ENCODE assay signal across 8 cellular contexts in genomic region chr6:4155848-4156466, GRCh38. TPM values are rescaled to one million over a fixed set of nuclear protein-coding genes. Genes with fewer than 3 reads are reported as not detected.
DNase-seq lines count a peak whose midpoint lies in the region; ATAC-seq, FAIRE-seq and TF ChIP-seq lines count a peak whose summit lies in the region.

No MANE protein-coding gene starts in this region.

- H3K36me3 Mint-ChIP-seq in CD8-positive, alpha-beta memory T cell = no peaks in the 10 kb centered on the region
- no peaks in the 10 kb centered on the region for H3K36me3 Mint-ChIP-seq in activated T-cell treated with anti-CD3 and anti-CD28 coated beads, Interleukin-2, amount 50 U/mL, for 24 hours (ENCODE audit: low read depth)
- no peaks in the 10 kb centered on the region for H3K36me3 Mint-ChIP-seq in neural progenitor cell

- H4K20me1 ChIP-seq in fibroblast of lung (ENCODE audit: control insufficient read depth, extremely low read depth, insufficient read depth, low read length) (no peaks in the 10 kb centered on the region), neural progenitor cell (ENCODE audit: low read depth) (no peaks in the 10 kb centered on the region)

- H3K27me3 ChIP-seq in CD8-positive, alpha-beta memory T cell (ENCODE audit: insufficient read depth, low read length, poor library complexity, severe bottlenecking) = no peaks in the 10 kb centered on the region
- H3K27me3 ChIP-seq in fibroblast of lung (ENCODE audit: control insufficient read depth, insufficient read depth, low read length) (no peaks in the 10 kb centered on the region), neural progenitor cell (no peaks in the 10 kb centered on the region)

- peaks cover 2 to 6% (median 4%) of the 10 kb centered on the region in 3 donors for H3K4me1 Mint-ChIP-seq in CD8-positive, alpha-beta memory T cell
- peaks cover 6% of the 10 kb centered on the region for H3K4me1 Mint-ChIP-seq in activated T-cell treated with anti-CD3 and anti-CD28 coated beads, Interleukin-2, amount 50 U/mL, for 24 hours (ENCODE audit: low read depth)
- H3K4me1 Mint-ChIP-seq in neural progenitor cell = no peaks in the 10 kb centered on the region

- peaks cover 8 to 20% of the 10 kb centered on the region in 2 donors for H3K27me3 Mint-ChIP-seq in CD8-positive, alpha-beta memory T cell
- peaks cover 5% of the 10 kb centered on the region for H3K27me3 Mint-ChIP-seq in activated T-cell treated with anti-CD3 and anti-CD28 coated beads, Interleukin-2, amount 50 U/mL, for 24 hours
- H3K27me3 Mint-ChIP-seq in neural progenitor cell (ENCODE audit: insufficient read depth, low read depth) = no peaks in the 10 kb centered on the region

- no peaks in the 10 kb centered on the region for H3K9me3 ChIP-seq in CD8-positive, alpha-beta memory T cell (ENCODE audit: low read length)
- no peaks in the 10 kb centered on the region for H3K9me3 ChIP-seq in fibroblast of lung (ENCODE audit: control insufficient read depth, insufficient read depth, low read depth, low read length)
- no peaks in the 10 kb centered on the region for H3K9me3 ChIP-seq in neural progenitor cell (ENCODE audit: low read depth)

- H3K4me3 Mint-ChIP-seq in CD8-positive, alpha-beta memory T cell = no peak overlapping the region
- no peak overlapping the region for H3K4me3 Mint-ChIP-seq in activated T-cell treated with anti-CD3 and anti-CD28 coated beads, Interleukin-2, amount 50 U/mL, for 24 hours
- no peak overlapping the region for H3K4me3 Mint-ChIP-seq in neural progenitor cell

- no peak overlapping the region for H3K4me3 ChIP-seq in CD8-positive, alpha-beta memory T cell (ENCODE audit: low read length)
- H3K4me3 ChIP-seq in LNCaP clone FGC (ENCODE audit: low read depth, low read length) (no peak overlapping the region), fibroblast of lung (replicated peaks in 1 of 4; ENCODE audit: control extremely low read depth in 1 of 4, insufficient read depth in 1 of 4, low read depth in 3 of 4, low read length in 4 of 4) (no peak overlapping the region), neural progenitor cell (no peak overlapping the region)

- H3K4me2 ChIP-seq in fibroblast of lung (ENCODE audit: extremely low read depth, insufficient read depth, low read length) (no peak overlapping the region), neural progenitor cell (no peak overlapping the region)

- peak; percentile 61 to 81 (median 66) for DNase-seq in CD8-positive, alpha-beta memory T cell
- DNase-seq in LNCaP clone FGC (ENCODE audit: low read depth) (peak; percentile 43), RCC 7860 (ENCODE audit: low spot score) (peak; percentile 69), fibroblast of lung (ENCODE audit: low read depth in 2 of 2) (peak; percentile 80 to 86), neural progenitor cell (ENCODE audit: low spot score) (peak; percentile 84)
- DNase-seq in activated T-cell treated with anti-CD3 and anti-CD28 coated beads, Interleukin-2, amount 50 U/mL, for 24 hours = peak; percentile 72
- DNase-seq in stimulated activated naive CD8-positive, alpha-beta T cell treated with anti-CD3 and anti-CD28 coated beads, Interleukin-15, Interleukin-2, amounts not matched to agents 100 U/mL and 50 U/mL, for 24 hours = peak; percentile 80

- POLR2A ChIA-PET in CD8-positive, alpha-beta memory T cell (lab: Charles Lee) = interaction anchor here (0.5 kb wide), 1 partner anchor 20 kb away, joined by 5 read pairs; the partner anchor contains the start of gene ECI2

- no peak overlapping the region for H3K27ac Mint-ChIP-seq in CD8-positive, alpha-beta memory T cell
- no peak overlapping the region for H3K27ac Mint-ChIP-seq in activated T-cell treated with anti-CD3 and anti-CD28 coated beads, Interleukin-2, amount 50 U/mL, for 24 hours
- no peak overlapping the region for H3K27ac Mint-ChIP-seq in neural progenitor cell

- H3K4me1 ChIP-seq in CD8-positive, alpha-beta memory T cell (ENCODE audit: insufficient read depth, low read length) = peaks cover 8% of the 10 kb centered on the region
- no peaks in the 10 kb centered on the region for H3K4me1 ChIP-seq in fibroblast of lung (ENCODE audit: control insufficient read depth, extremely low read depth, insufficient read depth, low read length)
- H3K4me1 ChIP-seq in neural progenitor cell = no peaks in the 10 kb centered on the region

- TF ChIP-seq CTCF in LNCaP clone FGC (IDR thresholded peaks at IDR 0.05; ENCODE audit: control insufficient read depth, extremely low read depth, insufficient read depth) (peak; percentile 88), fibroblast of lung (conservative IDR thresholded peaks at IDR 0.05 in 1 of 2, IDR thresholded peaks at IDR 0.05 in 1 of 2; ENCODE audit: low read depth in 1 of 2, low read length in 2 of 2) (peak; percentile 87 to 88), neural progenitor cell (IDR thresholded peaks at IDR 0.05) (peak; percentile 84)

- H3K9me3 Mint-ChIP-seq in CD8-positive, alpha-beta memory T cell = no peaks in the 10 kb centered on the region
- no peaks in the 10 kb centered on the region for H3K9me3 Mint-ChIP-seq in activated T-cell treated with anti-CD3 and anti-CD28 coated beads, Interleukin-2, amount 50 U/mL, for 24 hours
- no peaks in the 10 kb centered on the region for H3K9me3 Mint-ChIP-seq in neural progenitor cell

- peak overlapping the region; percentile 40 for H2AFZ ChIP-seq in fibroblast of lung (ENCODE audit: low read length)
- peak overlapping the region; percentile 74 for H2AFZ ChIP-seq in neural progenitor cell (replicated peaks)

- FAIRE-seq in RCC 7860 (lab: Jason Lieb, UNC) = peak; percentile 69

- H3K9ac ChIP-seq in fibroblast of lung (ENCODE audit: insufficient read depth, low read length) = no peak overlapping the region
- no peak overlapping the region for H3K9ac ChIP-seq in neural progenitor cell

- no peaks in the 10 kb centered on the region for H3K79me2 ChIP-seq in fibroblast of lung (ENCODE audit: control insufficient read depth, insufficient read depth, low read length)
- H3K79me2 ChIP-seq in neural progenitor cell (ENCODE audit: low read depth) = no peaks in the 10 kb centered on the region

- no peaks in the 10 kb centered on the region for H3F3A ChIP-seq in neural progenitor cell (ENCODE audit: low read depth)

- H3K27ac ChIP-seq in CD8-positive, alpha-beta memory T cell (ENCODE audit: low read depth, low read length) = no peak overlapping the region
- no peak overlapping the region for H3K27ac ChIP-seq in fibroblast of lung (ENCODE audit: insufficient read depth, low read length)
- H3K27ac ChIP-seq in neural progenitor cell = no peak overlapping the region

- peak; percentile 87 for ATAC-seq in GM21423 (IDR thresholded peaks at IDR 0.05; ENCODE audit: unreplicated experiment)
- peak; percentile 91 for ATAC-seq in stimulated activated naive CD8-positive, alpha-beta T cell treated with anti-CD3 and anti-CD28 coated beads, Interleukin-15, Interleukin-2, amounts not matched to agents 100 U/mL and 50 U/mL, for 24 hours

- CTCF ChIA-PET in CD8-positive, alpha-beta memory T cell (lab: Charles Lee) = interaction anchor here (0.6 to 2.7 kb wide), 22 partner anchors 10 to 870 kb away, joined by 3 to 13 read pairs (median 4); partner anchors contain the start of genes ECI2 and FAM50B

- no peaks in the 10 kb centered on the region for H3K36me3 ChIP-seq in CD8-positive, alpha-beta memory T cell (ENCODE audit: insufficient read depth, low read length)
- H3K36me3 ChIP-seq in fibroblast of lung (ENCODE audit: control insufficient read depth, insufficient read depth, low read length) (no peaks in the 10 kb centered on the region), neural progenitor cell (no peaks in the 10 kb centered on the region)

RNA-seq across cellular contexts. Expression of gene ECI2, which starts 20.6 kb away (rescaled TPM):
- total RNA-seq in CD8-positive, alpha-beta memory T cell = 10 to 100 TPM; 28.7 to 29.5 TPM
- polyA plus RNA-seq in CD8-positive, alpha-beta memory T cell = 84.3 TPM
- total RNA-seq in fibroblast of lung (91.4 and 157 TPM in 2 replicates), neural progenitor cell (ENCODE audit: low replicate concordance) (33.4 and 49.1 TPM in 2 replicates)
- polyA plus RNA-seq in fibroblast of lung = 85.2 and 130 TPM in 2 replicates
- polyA plus RNA-seq in fibroblast of lung (2012) = 107 and 162 TPM in 2 replicates
- 37.0 and 76.5 TPM in 2 replicates for polyA minus RNA-seq in fibroblast of lung (ENCODE audit: low replicate concordance)
